Comparison of ENCODE assay signal across 17 cellular contexts in the genomic region with DNA sequence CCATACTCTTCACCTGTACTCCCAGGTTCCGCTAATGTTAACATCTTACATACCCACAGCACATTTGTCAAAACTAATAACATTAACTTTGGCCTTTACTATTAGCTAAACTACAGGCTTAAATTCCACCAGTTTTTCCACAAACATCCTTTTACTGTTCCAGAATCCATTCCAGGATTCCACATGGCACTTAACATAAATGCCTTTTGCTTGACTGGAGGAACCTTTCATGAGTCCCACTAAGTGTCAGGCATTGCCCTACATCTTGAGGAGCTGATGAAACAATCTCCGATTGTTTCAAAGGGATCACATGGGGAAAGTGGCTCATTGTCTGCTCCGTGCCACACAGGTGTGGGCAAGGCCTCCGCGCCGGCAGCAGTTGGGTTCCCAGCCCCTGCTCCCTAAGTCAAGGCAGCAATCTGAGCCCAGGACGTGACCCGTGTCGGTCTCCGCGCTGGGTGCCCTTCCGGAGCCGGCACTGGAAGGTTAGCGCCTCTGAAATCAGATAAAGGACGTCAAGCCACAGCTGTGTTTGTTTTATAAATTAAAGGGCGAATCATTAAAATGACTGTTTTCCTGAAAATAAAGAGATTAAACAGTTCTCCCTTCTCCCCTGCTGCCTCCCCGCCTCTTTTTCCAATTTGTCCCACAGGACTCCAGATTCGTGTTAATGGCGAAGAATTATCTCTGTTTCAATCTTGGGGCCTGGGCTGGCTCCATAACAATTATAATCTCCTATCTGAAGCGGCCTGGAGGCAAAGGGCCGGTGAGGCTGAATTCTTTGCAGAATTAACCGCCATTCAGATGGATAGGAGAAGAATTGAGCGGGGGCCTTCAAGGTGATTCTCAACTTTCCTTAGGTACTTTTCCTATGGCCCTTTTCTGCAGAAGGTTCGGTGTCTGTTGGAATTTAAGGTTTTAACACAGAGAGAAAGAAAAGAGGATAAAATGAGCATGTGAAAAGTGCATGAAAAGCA.
DNase-seq lines count a peak whose midpoint lies in the region; ATAC-seq, FAIRE-seq and TF ChIP-seq lines count a peak whose summit lies in the region.
"Had no signal": no experiment of that assay in that cellular context is flagged by ENCODE, and none has a peak within 500 bp of the region (broad histone marks: within the 10 kb centered on the region; RNA-seq: fewer than 3 reads in every experiment).

No MANE protein-coding gene starts in this region.

- 17% methylated on average over 24 of the region's 24 CpGs; no CpG with 5 or more reads in 1 of the 2 experiments for WGBS in H1 (ENCODE audit: extremely low coverage in 1 of 2, insufficient coverage in 1 of 2, insufficient read length in 1 of 2, insufficient replicate concordance in 2 of 2, low coverage in 1 of 2, low lambda C conversion rate in 2 of 2, missing lambda C conversion rate in 1 of 2), 2 experiments

- H4K91ac ChIP-seq in H1 (replicated peaks; ENCODE audit: insufficient read length, low read length) = peak overlapping the region; percentile 45

- no peak overlapping the region; the same call in 1 of the 2 replicates for H2BK20ac ChIP-seq in H1 (ENCODE audit: low read length)

- peak overlapping the region in 1 of 4 experiments; percentile 36; a peak in 1 of 8 replicates for H3K4me3 ChIP-seq in H1 (ENCODE audit: extremely low read depth in 1 of 4, insufficient read depth in 2 of 4, low read depth in 3 of 4, low read length in 4 of 4)
- H3K4me3 ChIP-seq: right atrium auricular region had no signal

- H3K4ac ChIP-seq in H1 (replicated peaks; ENCODE audit: insufficient read length, low read depth, low read length) = peak overlapping the region; percentile 1

- POLR2A ChIA-PET in H1 (lab: Charles Lee; ENCODE audit: partially characterized antibody) = interaction anchor here (0.8 to 14.0 kb wide), 16 partner anchors 9 to 222 kb away, joined by 3 to 186 read pairs (median 4); no protein-coding TSS in a partner anchor

- peak in 1 of 2 experiments; percentile 61; a peak in 1 of 3 replicates for TF ChIP-seq POLR2A in H1 (IDR thresholded peaks at IDR 0.05; ENCODE audit: control extremely low read depth in 1 of 2, low read depth in 2 of 2, low read length in 2 of 2)

- H3K4me1 ChIP-seq in ES-I3 (ENCODE audit: insufficient read depth, low read length) (peaks cover 51% of the 10 kb centered on the region), H1 (replicated peaks in 1 of 4; ENCODE audit: control insufficient read depth in 3 of 4, insufficient read depth in 4 of 4, low read length in 3 of 4) (peaks cover 8 to 43% (median 27%) of the 10 kb centered on the region in 4 experiments)

- H3K27me3 Mint-ChIP-seq in nephron progenitor cell (ENCODE audit: low read depth, poor library complexity) = peaks cover 12% of the 10 kb centered on the region

- H3K9me3 ChIP-seq in ES-I3 (ENCODE audit: control insufficient read depth, insufficient read depth, low read length) (no peaks in the 10 kb centered on the region), H1 (ENCODE audit: insufficient read depth in 2 of 2, low read depth in 1 of 2, low read length in 1 of 2) (no peaks in the 10 kb centered on the region)
- H3K9me3 ChIP-seq: right atrium auricular region had no signal

- FAIRE-seq in H1 (lab: Jason Lieb, UNC) = peak; percentile 85
- FAIRE-seq: frontal cortex, islet of Langerhans had no signal

- H2BK5ac ChIP-seq in H1 (ENCODE audit: low read depth, low read length) = peak overlapping the region; percentile 95

- no peak for ATAC-seq in GM21737 (IDR thresholded peaks at IDR 0.05; ENCODE audit: unreplicated experiment)
- no peak for ATAC-seq in Right ventricle myocardium inferior
- ATAC-seq: activated CD4-positive, CD25-positive, alpha-beta regulatory T cell treated with anti-CD3 and anti-CD28 coated beads, Interleukin-2, amount 50 U/mL, for 24 hours had no signal

- H2BK12ac ChIP-seq in H1 (ENCODE audit: low read depth, low read length) = peak overlapping the region; percentile 98

- peak overlapping the region; percentile 31; the same call in 1 of the 2 replicates for H2AFZ ChIP-seq in H1 (ENCODE audit: low read length)

- H3K9me3 Mint-ChIP-seq in nephron progenitor cell = no peaks in the 10 kb centered on the region
- H3K9me3 Mint-ChIP-seq: memory B cell; T-helper 1 cell treated with Interleukin-12 subunit alpha and Interleukin-12 subunit beta and Interleukin-4 antibody, amounts not matched to agents 30 μg/mL and 1 μg/mL, for 36 hours had no signal

- peak overlapping the region; percentile 84 for H3K18ac ChIP-seq in H1 (ENCODE audit: extremely low read depth, low read length)

- DNase-seq in NCI-H2227 treated with DMSO at 0.1 percent for 48 hours (lab: John Stamatoyannopoulos, UW) (peak; percentile 30), H1 (ENCODE audit: low read depth in 1 of 2, low spot score in 2 of 2) (peak; percentile 47 to 68), nephron progenitor cell (peak; percentile 53), GM20000 (ENCODE audit: low spot score) (no peak), Right ventricle myocardium inferior (ENCODE audit: missing footprints) (no peak), DMS 273 treated with DMSO at 0.1 percent for 48 hours (lab: John Stamatoyannopoulos, UW) (no peak)
- DNase-seq: cerebellar nuclear complex; KBM-7; stimulated activated CD4-positive, alpha-beta T cell treated with anti-CD3 and anti-CD28 coated beads, Interleukin-1b, Interleukin-23, amount 100 ng/mL, for 48 hours had no signal

- no peaks in the 10 kb centered on the region for H3K23me2 ChIP-seq in H1 (ENCODE audit: low read depth, low read length)

- H2AK5ac ChIP-seq in H1 (ENCODE audit: low read depth, low read length) = peak overlapping the region; percentile 47; the same call in 1 of the 2 replicates

- no peak for TF ChIP-seq EP300 in H1 (IDR thresholded peaks at IDR 0.05; ENCODE audit: borderline replicate concordance in 1 of 2, low read depth in 2 of 2, low read length in 2 of 2)

- H3K27ac Mint-ChIP-seq in nephron progenitor cell = peak overlapping the region; percentile 85
- H3K27ac Mint-ChIP-seq: memory B cell; T-helper 1 cell treated with Interleukin-12 subunit alpha and Interleukin-12 subunit beta and Interleukin-4 antibody, amounts not matched to agents 30 μg/mL and 1 μg/mL, for 36 hours had no signal

- peak overlapping the region; percentile 27 for H3K56ac ChIP-seq in H1 (replicated peaks; ENCODE audit: insufficient read length, low read depth, low read length)

- peaks cover 70% of the 10 kb centered on the region for H3K4me1 Mint-ChIP-seq in nephron progenitor cell
- H3K4me1 Mint-ChIP-seq: memory B cell had no signal

- H3K27ac ChIP-seq in H1 (ENCODE audit: low read depth, low read length) = peak overlapping the region; percentile 57; the same call in 1 of the 2 replicates
- H3K27ac ChIP-seq: right atrium auricular region had no signal

- no peaks in the 10 kb centered on the region for H3K36me3 Mint-ChIP-seq in nephron progenitor cell (ENCODE audit: low read depth)
- H3K36me3 Mint-ChIP-seq: memory B cell had no signal

- H3K4me3 Mint-ChIP-seq in nephron progenitor cell = peak overlapping the region; percentile 3
- H3K4me3 Mint-ChIP-seq: memory B cell; T-helper 1 cell treated with Interleukin-12 subunit alpha and Interleukin-12 subunit beta and Interleukin-4 antibody, amounts not matched to agents 30 μg/mL and 1 μg/mL, for 36 hours had no signal

- no peak overlapping the region for H3K14ac ChIP-seq in H1 (ENCODE audit: insufficient read length)

- H3K79me1 ChIP-seq in H1 (ENCODE audit: low read depth, low read length) = peaks cover 2% of the 10 kb centered on the region; the same call in 1 of the 2 replicates

- no peaks in the 10 kb centered on the region for H4K20me1 ChIP-seq in H1 (replicated peaks in 1 of 2; ENCODE audit: control insufficient read depth in 1 of 2, insufficient read depth in 2 of 2, low read length in 2 of 2)

- TF ChIP-seq RAD21 in H1 (IDR thresholded peaks at IDR 0.05 in 1 of 2, conservative IDR thresholded peaks at IDR 0.05 in 1 of 2; ENCODE audit: low read depth in 2 of 2, low read length in 2 of 2) = no peak

- H3K79me2 ChIP-seq in H1 (ENCODE audit: control insufficient read depth in 1 of 2, insufficient read depth in 2 of 2, low read length in 2 of 2) = no peaks in the 10 kb centered on the region; a peak in 1 of 4 replicates

- peak overlapping the region; percentile 13 for H4K5ac ChIP-seq in H1 (ENCODE audit: insufficient read length, low read depth, low read length)

- peak overlapping the region; percentile 36 for H3K9ac ChIP-seq in ES-I3 (ENCODE audit: low read depth, low read length)
- peak overlapping the region in 2 of 4 experiments; percentile 15 to 40; a peak in 1 of 7 replicates for H3K9ac ChIP-seq in H1 (replicated peaks in 1 of 4; ENCODE audit: extremely low read depth in 1 of 4, low read depth in 3 of 4, low read length in 3 of 4)

- H2BK120ac ChIP-seq in H1 (replicated peaks; ENCODE audit: low read depth, low read length) = peak overlapping the region; percentile 60

- intact Hi-C loops in Right ventricle myocardium inferior (cut with DNase I) = no loop called here

- no peaks in the 10 kb centered on the region for H3K36me3 ChIP-seq in ES-I3 (ENCODE audit: insufficient read depth, low read length)
- peaks cover 0 to 4% (median 0%) of the 10 kb centered on the region in 4 experiments; a peak in 1 of 8 replicates for H3K36me3 ChIP-seq in H1 (ENCODE audit: control insufficient read depth in 2 of 4, insufficient read depth in 4 of 4, low read length in 3 of 4)
- H3K36me3 ChIP-seq: right atrium auricular region had no signal

- CTCF ChIA-PET in H1 (lab: Charles Lee; ENCODE audit: partially characterized antibody) = interaction anchor here (0.6 to 3.9 kb wide), 6 partner anchors 10 to 167 kb away, joined by 4 to 16 read pairs (median 5); no protein-coding TSS in a partner anchor

- TF ChIP-seq CTCF in H1 (IDR thresholded peaks at IDR 0.05; ENCODE audit: control extremely low read depth in 1 of 3, insufficient read depth in 1 of 3, low read depth in 1 of 3, low read length in 3 of 3) (no peak), nephron progenitor cell (IDR thresholded peaks at IDR 0.05) (no peak), GM20000 (IDR thresholded peaks at IDR 0.05; ENCODE audit: extremely low read depth, missing control alignments) (no peak)

- H3K4me2 ChIP-seq in H1 (ENCODE audit: insufficient read depth in 1 of 2, low read depth in 2 of 2, low read length in 2 of 2) = peak overlapping the region; percentile 20 to 46

- no peak overlapping the region for H3K23ac ChIP-seq in H1 (ENCODE audit: insufficient read length)

- H3K27me3 ChIP-seq in H1 (replicated peaks in 1 of 4; ENCODE audit: control insufficient read depth in 3 of 4, extremely low read depth in 1 of 4, insufficient read depth in 3 of 4, low read length in 3 of 4) = no peaks in the 10 kb centered on the region
- H3K27me3 ChIP-seq: right atrium auricular region had no signal

- H4K8ac ChIP-seq in H1 (ENCODE audit: extremely low read depth, insufficient read depth, low read length) = peak overlapping the region; percentile 85; the same call in 1 of the 2 replicates

- peak overlapping the region; percentile 67 for H2BK15ac ChIP-seq in H1 (ENCODE audit: low read length)

TF ChIP-seq in H1, 55 proteins besides CTCF, POLR2A, EP300 and RAD21 (continues in another document):
- no peak for TF ChIP-seq JUN (IDR thresholded peaks at IDR 0.05; ENCODE audit: low read depth, low read length)
- TF ChIP-seq ASH2L (IDR thresholded peaks at IDR 0.05; ENCODE audit: low read length) = peak; percentile 43
- no peak for TF ChIP-seq GABPA (IDR thresholded peaks at IDR 0.05; ENCODE audit: borderline replicate concordance, insufficient read depth, low read length)
- TF ChIP-seq SP4 (IDR thresholded peaks at IDR 0.05; ENCODE audit: low read length) = no peak

Comparison
In these comparisons a context has a peak if more than half of its experiments do, and no peak if none do; other contexts are left out.
1. DNase-seq: peak in NCI-H2227 treated with DMSO at 0.1 percent for 48 hours (single experiment), H1 (2 of 2) and nephron progenitor cell (single experiment); none in GM20000 (single experiment), Right ventricle myocardium inferior (single experiment) and DMS 273 treated with DMSO at 0.1 percent for 48 hours (single experiment).